8 cellular contexts compared by ENCODE assay signal in the genomic region with DNA sequence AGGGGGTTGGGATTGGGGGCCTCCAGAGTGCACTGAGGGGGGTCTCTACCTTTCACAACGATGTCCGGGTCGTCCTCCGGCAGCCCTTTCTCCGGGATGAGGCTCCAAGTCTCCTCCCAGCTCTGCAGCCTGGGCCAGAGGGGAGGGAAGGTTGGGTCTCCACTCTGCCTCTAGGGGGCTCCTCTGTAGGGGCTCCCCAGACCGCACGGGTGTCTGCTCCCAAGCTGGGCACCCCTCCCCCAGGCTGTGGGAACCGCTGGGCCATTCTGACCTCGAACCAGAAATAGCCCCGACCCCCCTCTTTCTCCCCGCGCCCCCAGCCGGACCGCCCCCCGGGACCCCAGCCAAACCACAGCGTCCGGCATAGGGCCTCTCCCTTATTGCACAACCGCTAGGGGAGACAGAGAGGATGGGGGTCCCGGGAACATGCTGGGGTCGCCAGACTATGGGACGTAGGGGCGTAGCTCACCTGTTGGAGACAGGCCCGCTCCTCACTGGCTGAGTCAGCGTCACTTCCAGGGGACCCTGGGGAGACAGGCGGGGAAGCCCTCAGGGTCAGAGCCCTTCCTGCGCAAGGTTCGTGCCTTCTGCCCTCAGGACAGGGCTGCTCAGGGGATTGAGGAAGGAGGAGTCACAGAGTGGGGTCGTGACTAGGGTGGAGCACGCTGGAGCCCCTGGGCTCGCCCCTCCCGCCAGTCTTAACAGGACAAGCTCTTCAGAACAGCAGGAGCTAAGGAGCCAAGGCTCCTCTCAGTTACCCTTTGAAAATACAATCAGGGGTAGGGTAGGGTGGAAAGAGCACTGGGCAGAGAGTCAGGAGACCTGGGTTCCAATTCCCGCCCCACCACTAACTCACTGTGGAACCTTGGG. TPM values are rescaled to one million over a fixed set of nuclear protein-coding genes. Genes with fewer than 3 reads are reported as not detected.
DNase-seq lines count a peak whose midpoint lies in the region; ATAC-seq, FAIRE-seq and TF ChIP-seq lines count a peak whose summit lies in the region.

No MANE protein-coding gene starts in this region.

- FAIRE-seq in small intestine (lab: Jason Lieb, UNC) = no peak

- H3K79me2 ChIP-seq in HCT116 (ENCODE audit: insufficient read depth, low read length) = peaks cover 38% of the 10 kb centered on the region

- H3K27me3 ChIP-seq in CD4-positive, alpha-beta T cell (ENCODE audit: control insufficient read depth, insufficient read depth, low read length) = peaks cover 60% of the 10 kb centered on the region
- no peaks in the 10 kb centered on the region for H3K27me3 ChIP-seq in HCT116 (ENCODE audit: insufficient read depth, low read length)
- peaks cover 0 to 2% of the 10 kb centered on the region in 2 donors for H3K27me3 ChIP-seq in small intestine (ENCODE audit: control insufficient read depth in 2 of 2, insufficient read depth in 2 of 2, low read length in 2 of 2)

- no peak for ATAC-seq in CD4-positive, alpha-beta T cell (ENCODE audit: poor library complexity)
- peak; percentile 31 for ATAC-seq in HCT116
- ATAC-seq in Right ventricle myocardium superior (ENCODE audit: poor library complexity) = no peak
- ATAC-seq in HG03139 (IDR thresholded peaks at IDR 0.05; ENCODE audit: unreplicated experiment) = no peak

- H3K4me3 ChIP-seq in HCT116 (replicated peaks in 1 of 2; ENCODE audit: low read depth in 1 of 2, low read length in 2 of 2) (peak overlapping the region; percentile 95 to 98), retinal pigment epithelial cell (ENCODE audit: low read length) (peak overlapping the region; percentile 89), small intestine (ENCODE audit: low read depth in 1 of 2, low read length in 2 of 2) (no peak overlapping the region)

- H3K4me1 Mint-ChIP-seq in CD4-positive, alpha-beta T cell (ENCODE audit: low read depth) = peaks cover 48% of the 10 kb centered on the region
- H3K4me1 Mint-ChIP-seq in activated CD4-positive, alpha-beta memory T cell treated with anti-CD3 and anti-CD28 coated beads, Interleukin-2, amount 10 ng/mL, durations not matched to agents 7 days and 5 days = peaks cover 40% of the 10 kb centered on the region

- H3K4me1 ChIP-seq in HCT116 (ENCODE audit: control insufficient read depth in 1 of 2, insufficient read depth in 2 of 2, low read length in 2 of 2) (peaks cover 13 to 42% of the 10 kb centered on the region in 2 experiments), small intestine (ENCODE audit: control insufficient read depth in 2 of 2, insufficient read depth in 1 of 2, low read depth in 1 of 2, low read length in 1 of 2) (peaks cover 2 to 11% of the 10 kb centered on the region in 2 donors)

- no peak overlapping the region for H2AFZ ChIP-seq in HCT116 (ENCODE audit: low read depth, low read length, poor library complexity, severe bottlenecking)

- H3K9me3 Mint-ChIP-seq in CD4-positive, alpha-beta T cell = no peaks in the 10 kb centered on the region
- H3K9me3 Mint-ChIP-seq in activated CD4-positive, alpha-beta memory T cell treated with anti-CD3 and anti-CD28 coated beads, Interleukin-2, amount 10 ng/mL, durations not matched to agents 7 days and 5 days = no peaks in the 10 kb centered on the region

- H3K4me3 Mint-ChIP-seq in CD4-positive, alpha-beta T cell = peak overlapping the region; percentile 61
- H3K4me3 Mint-ChIP-seq in activated CD4-positive, alpha-beta memory T cell treated with anti-CD3 and anti-CD28 coated beads, Interleukin-2, amount 10 ng/mL, durations not matched to agents 7 days and 5 days = no peak overlapping the region

- RAD21 ChIA-PET in HCT116 (lab: Charles Lee; ENCODE audit: low non-redundant PET in 1 of 2, low total read pairs in 2 of 2, uncharacterized antibody in 2 of 2, unreplicated experiment in 2 of 2) = interaction anchor here in 1 of 2 experiments (1.4 kb wide), 1 partner anchor 96 kb away, joined by 4 read pairs; no protein-coding TSS in a partner anchor

- H4K20me1 ChIP-seq in HCT116 (ENCODE audit: insufficient read depth) = no peaks in the 10 kb centered on the region

- no peak for TF ChIP-seq RAD21 in HCT116 (IDR thresholded peaks at IDR 0.05; ENCODE audit: low read depth)

- BruUV-seq in HCT116 (replicated peaks; lab: Mats Ljungman, UMichigan) = TSS peak; percentile 13

- H3K9me2 ChIP-seq in HCT116 (ENCODE audit: insufficient read depth) = no peaks in the 10 kb centered on the region

- TF ChIP-seq CTCF in CD4-positive, alpha-beta T cell (IDR thresholded peaks at IDR 0.05) = peak; percentile 52
- TF ChIP-seq CTCF in HCT116 (IDR thresholded peaks at IDR 0.05 in 2 of 3, conservative IDR thresholded peaks at IDR 0.05 in 1 of 3; ENCODE audit: borderline replicate concordance in 1 of 3, insufficient read depth in 1 of 3, low read depth in 2 of 3, low read length in 2 of 3) (peak in 2 of 3 experiments; percentile 63 to 64; a peak in 5 of 6 replicates), retinal pigment epithelial cell (conservative IDR thresholded peaks at IDR 0.05; ENCODE audit: low read depth, low read length) (peak; percentile 65)

- peak in 2 of 10 experiments; percentile 25 to 26 for DNase-seq in CD4-positive, alpha-beta T cell
- DNase-seq in HCT116 (ENCODE audit: low read depth, low spot score) (no peak), Right ventricle myocardium superior (peak; percentile 81), retinal pigment epithelial cell (ENCODE audit: low read depth) (no peak), small intestine (no peak)
- DNase-seq in activated CD4-positive, alpha-beta memory T cell treated with anti-CD3 and anti-CD28 coated beads, Interleukin-2, amount 10 ng/mL, durations not matched to agents 7 days and 5 days = peak; percentile 22
- DNase-seq in NK-92 treated with Interleukin-12 subunit alpha and Interleukin-12 subunit beta, amount 100 ng/mL, for 24 hours (lab: John Stamatoyannopoulos, UW) = no peak

- no peak for TF ChIP-seq POLR2A in HCT116 (IDR thresholded peaks at IDR 0.05; ENCODE audit: borderline replicate concordance, extremely low read depth, insufficient read depth, insufficient read length)

- peak overlapping the region; percentile 95 for H3K9ac ChIP-seq in HCT116 (ENCODE audit: low read length)

- peak overlapping the region; percentile 99 for H3K4me2 ChIP-seq in HCT116 (ENCODE audit: low read length)

- peaks cover 53% of the 10 kb centered on the region for H3K27me3 Mint-ChIP-seq in CD4-positive, alpha-beta T cell
- peaks cover 54% of the 10 kb centered on the region for H3K27me3 Mint-ChIP-seq in activated CD4-positive, alpha-beta memory T cell treated with anti-CD3 and anti-CD28 coated beads, Interleukin-2, amount 10 ng/mL, durations not matched to agents 7 days and 5 days

- POLR2A ChIA-PET in CD4-positive, alpha-beta T cell (lab: Charles Lee) = interaction anchor here (0.6 to 0.7 kb wide), 2 partner anchors 65 to 66 kb away, joined by 3 read pairs; partner anchors contain the start of genes RETREG3 and TUBG1
- POLR2A ChIA-PET in HCT116 (lab: Charles Lee) = interaction anchor here (1.1 to 2.0 kb wide), 2 partner anchors 65 to 96 kb away, joined by 3 to 4 read pairs; partner anchors contain the start of genes RETREG3 and TUBG1
- POLR2A ChIA-PET in activated CD4-positive, alpha-beta memory T cell treated with anti-CD3 and anti-CD28 coated beads, Interleukin-2, amount 10 ng/mL, durations not matched to agents 7 days and 5 days (lab: Charles Lee) = interaction anchor here (1.1 kb wide), 1 partner anchor 65 kb away, joined by 4 read pairs; the partner anchor contains the start of genes RETREG3 and TUBG1

- CTCF ChIA-PET in CD4-positive, alpha-beta T cell (lab: Charles Lee) = interaction anchor here (1.3 kb wide), 1 partner anchor 9 kb away, joined by 3 read pairs; no protein-coding TSS in a partner anchor
- CTCF ChIA-PET in HCT116 (lab: Charles Lee) = interaction anchor here (0.6 to 1.8 kb wide), 7 partner anchors 9 to 144 kb away, joined by 3 to 9 read pairs (median 4); partner anchors contain the start of genes PSMC3IP and TUBG2
- CTCF ChIA-PET in activated CD4-positive, alpha-beta memory T cell treated with anti-CD3 and anti-CD28 coated beads, Interleukin-2, amount 10 ng/mL, durations not matched to agents 7 days and 5 days (lab: Charles Lee) = interaction anchor here (0.6 to 2.2 kb wide), 4 partner anchors 13 to 96 kb away, joined by 3 to 6 read pairs (median 4); partner anchors contain the start of gene TUBG1

- H3K27ac ChIP-seq in CD4-positive, alpha-beta T cell (ENCODE audit: low read depth, low read length) = no peak overlapping the region
- H3K27ac ChIP-seq in HCT116 (ENCODE audit: low read depth, low read length) (peak overlapping the region; percentile 86), small intestine (ENCODE audit: low read depth in 1 of 2, low read length in 1 of 2) (peak overlapping the region in 1 of 2 donors; percentile 57)

- intact Hi-C loops in CD4-positive, alpha-beta T cell (cut with DNase I, micrococcal nuclease) = loop anchor here in 1 of 2 experiments (10.0 kb wide), 1 partner anchor 1451 kb away; the partner anchor contains the start of gene HDAC5
- intact Hi-C loops in HCT116 (cut with micrococcal nuclease) (no loop called here), Right ventricle myocardium superior (cut with DNase I) (no loop called here)

- no peak overlapping the region for H3K27ac Mint-ChIP-seq in CD4-positive, alpha-beta T cell
- H3K27ac Mint-ChIP-seq in activated CD4-positive, alpha-beta memory T cell treated with anti-CD3 and anti-CD28 coated beads, Interleukin-2, amount 10 ng/mL, durations not matched to agents 7 days and 5 days = no peak overlapping the region

- no peaks in the 10 kb centered on the region for H3K36me3 Mint-ChIP-seq in CD4-positive, alpha-beta T cell (ENCODE audit: low read depth)
- no peaks in the 10 kb centered on the region for H3K36me3 Mint-ChIP-seq in activated CD4-positive, alpha-beta memory T cell treated with anti-CD3 and anti-CD28 coated beads, Interleukin-2, amount 10 ng/mL, durations not matched to agents 7 days and 5 days (ENCODE audit: low read depth)

- WGBS in small intestine, 3 donors = 8 to 12% (median 12%) methylated on average over 28 to 32 of the region's 32 CpGs

- H3K9me3 ChIP-seq in CD4-positive, alpha-beta T cell (ENCODE audit: control insufficient read depth, low read length) = no peaks in the 10 kb centered on the region
- H3K9me3 ChIP-seq in HCT116 (ENCODE audit: control insufficient read depth in 1 of 2, insufficient read depth in 1 of 2, low read depth in 1 of 2, low read length in 2 of 2) = no peaks in the 10 kb centered on the region
- H3K9me3 ChIP-seq in small intestine (ENCODE audit: control insufficient read depth, low read depth) = no peaks in the 10 kb centered on the region

- peaks cover 19 to 30% of the 10 kb centered on the region in 2 experiments; a peak in 3 of 4 replicates for H3K36me3 ChIP-seq in HCT116 (ENCODE audit: control insufficient read depth in 1 of 2, insufficient read depth in 2 of 2, low read length in 2 of 2)
- peaks cover 0 to 3% of the 10 kb centered on the region in 2 donors for H3K36me3 ChIP-seq in small intestine (ENCODE audit: control insufficient read depth in 2 of 2, insufficient read depth in 2 of 2, low read length in 2 of 2)

RNA-seq across cellular contexts. Expression of gene PLEKHH3, which starts 2.7 kb away (rescaled TPM):
- 1 to 10 TPM in 1 of 2 experiments, under 1 TPM in 1; 0.60 to 1.1 TPM for total RNA-seq in CD4-positive, alpha-beta T cell
- total RNA-seq in HCT116 (2021; ENCODE audit: unreplicated experiment) (66.3 TPM), Right ventricle myocardium superior (27.5 TPM)
- polyA plus RNA-seq in HCT116 (2012) = 64.9 and 69.0 TPM in 2 replicates
- 1 to 10 TPM; 1.8 to 3.1 TPM for total RNA-seq in activated CD4-positive, alpha-beta memory T cell treated with anti-CD3 and anti-CD28 coated beads, Interleukin-2, amount 10 ng/mL, durations not matched to agents 7 days and 5 days
- 10 to 100 TPM in 2 of 3 donors, 1 to 10 TPM in 1; 2.2 to 13.4 (median 10.3) TPM for polyA plus RNA-seq in small intestine

RNA-seq across cellular contexts. Expression of gene CCR10, which starts 7.5 kb away (rescaled TPM):
- total RNA-seq in CD4-positive, alpha-beta T cell = 1 to 10 TPM; 1.5 to 2.4 TPM
- 0.66 TPM for total RNA-seq in HCT116 (2021; ENCODE audit: unreplicated experiment)
- polyA plus RNA-seq in HCT116 (2012) = 0.78 and 1.2 TPM in 2 replicates
- 1 to 10 TPM in 1 of 2 experiments, under 1 TPM in 1; 0.68 to 1.1 TPM for total RNA-seq in activated CD4-positive, alpha-beta memory T cell treated with anti-CD3 and anti-CD28 coated beads, Interleukin-2, amount 10 ng/mL, durations not matched to agents 7 days and 5 days
- 1.0 TPM for total RNA-seq in Right ventricle myocardium superior
- polyA plus RNA-seq in small intestine = 1 to 10 TPM in 2 of 3 donors, not detected in 1; 1.1 to 4.6 TPM

RNA-seq across cellular contexts. Expression of gene CNTNAP1, which starts 8.2 kb away (rescaled TPM):
- total RNA-seq in CD4-positive, alpha-beta T cell = 1 to 10 TPM; 4.4 to 4.5 TPM
- 6.4 TPM for total RNA-seq in HCT116 (2021; ENCODE audit: unreplicated experiment)
- 8.6 and 9.2 TPM in 2 replicates for polyA plus RNA-seq in HCT116 (2012)
- total RNA-seq in activated CD4-positive, alpha-beta memory T cell treated with anti-CD3 and anti-CD28 coated beads, Interleukin-2, amount 10 ng/mL, durations not matched to agents 7 days and 5 days = 1 to 10 TPM; 1.2 TPM
- total RNA-seq in Right ventricle myocardium superior = 4.2 TPM
- polyA plus RNA-seq in small intestine = 1 to 10 TPM in 1 of 3 donors, under 1 TPM in 1, not detected in 1; 0.54 to 2.7 TPM

RNA-seq across cellular contexts. Expression of gene TUBG2, which starts 15.0 kb away (rescaled TPM):
- total RNA-seq in CD4-positive, alpha-beta T cell = 1 to 10 TPM; 9.0 to 9.7 TPM
- 20.9 TPM for total RNA-seq in HCT116 (2021; ENCODE audit: unreplicated experiment)
- polyA plus RNA-seq in HCT116 (2012) = 23.7 and 24.1 TPM in 2 replicates
- 1 to 10 TPM; 7.2 to 7.5 TPM for total RNA-seq in activated CD4-positive, alpha-beta memory T cell treated with anti-CD3 and anti-CD28 coated beads, Interleukin-2, amount 10 ng/mL, durations not matched to agents 7 days and 5 days
- 12.4 TPM for total RNA-seq in Right ventricle myocardium superior
- polyA plus RNA-seq in small intestine = 1 to 10 TPM; 1.3 to 6.6 (median 3.2) TPM

Comparison
In these comparisons a context has a peak if more than half of its experiments do, and no peak if none do; other contexts are left out.
1. DNase-seq: peak in activated CD4-positive, alpha-beta memory T cell treated with anti-CD3 and anti-CD28 coated beads, Interleukin-2, amount 10 ng/mL, durations not matched to agents 7 days and 5 days (single experiment) and Right ventricle myocardium superior (single experiment); none in HCT116 (single experiment), retinal pigment epithelial cell (single experiment), NK-92 treated with Interleukin-12 subunit alpha and Interleukin-12 subunit beta, amount 100 ng/mL, for 24 hours (single experiment) and small intestine (single experiment).
2. H3K4me3 ChIP-seq: peak in HCT116 (2 of 2) and retinal pigment epithelial cell (single experiment); none in small intestine (0 of 2).
3. Peak in every context shown above with its lines, with median percentiles within 50 percentile points of each other: CTCF ChIP-seq.